Comparison of ENCODE assay signal across 1 cellular context in the genomic region with DNA sequence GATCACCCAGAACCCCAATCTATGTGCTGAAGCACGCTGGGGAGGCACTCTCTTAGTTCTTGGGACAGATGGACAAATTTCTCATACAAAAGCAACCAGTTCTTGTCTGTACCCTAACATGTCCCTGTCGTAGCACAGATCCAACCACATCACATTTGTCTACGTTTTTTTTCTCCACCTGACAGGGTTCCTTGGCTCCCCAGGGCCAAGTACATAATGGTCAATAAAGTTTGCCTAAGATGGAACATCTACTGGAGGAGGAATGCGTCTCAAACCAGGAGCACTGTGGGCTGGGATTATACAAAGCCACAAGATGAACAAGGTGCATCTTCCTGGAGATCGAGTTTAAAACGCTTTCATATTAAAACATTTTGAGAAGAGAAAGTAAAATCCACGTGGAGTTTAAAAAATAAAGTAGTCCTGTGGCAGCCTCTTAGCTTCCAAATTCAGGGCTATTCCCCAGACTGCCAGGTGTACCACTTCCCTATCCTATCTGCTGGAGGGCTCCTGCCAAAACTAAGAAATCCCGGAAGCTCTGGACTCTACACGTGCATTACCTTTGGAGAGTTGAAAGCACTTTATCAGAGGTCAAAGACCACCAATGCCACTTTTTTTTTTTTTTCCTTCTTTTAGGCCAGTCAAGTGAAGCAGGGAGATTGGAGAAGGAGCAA.
TF ChIP-seq lines count a peak whose summit lies in the region.

No MANE protein-coding gene starts in this region.

TF ChIP-seq in WTC11, 78 proteins besides CTCF, POLR2A, EP300 and RAD21 (continued from another document):
- TF ChIP-seq PRDM15 (CRISPR knock-in tag; IDR thresholded peaks at IDR 0.05), result no peak
